In the genomic region with DNA sequence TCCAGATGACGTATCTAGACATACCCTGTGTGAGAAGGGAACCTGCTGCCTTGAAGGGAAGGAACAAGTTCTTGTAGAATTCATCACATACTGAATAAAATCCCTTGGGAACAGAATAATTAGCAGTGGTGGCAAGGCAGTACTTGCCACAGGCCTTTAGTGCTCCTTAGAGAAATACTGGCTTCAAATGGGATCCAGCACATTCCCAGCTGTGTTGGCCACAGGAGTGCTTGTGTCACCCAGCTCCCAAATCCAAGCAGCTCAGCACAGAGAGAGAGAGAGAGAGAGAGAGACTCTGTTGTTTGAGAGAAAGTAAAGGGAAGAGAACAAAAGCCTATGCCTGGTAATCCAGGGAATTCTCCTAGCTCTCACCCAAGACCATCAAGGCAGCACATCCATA, we compare ENCODE assay signal across 22 cellular contexts.
"Had no signal": no experiment of that assay in that cellular context is flagged by ENCODE, and none has a peak within 500 bp of the region (broad histone marks: within the 10 kb centered on the region; RNA-seq: fewer than 3 reads in every experiment).

No MANE protein-coding gene starts in this region.

- H3K4me3 ChIP-seq: body of pancreas, left lung, neural progenitor cell, tibial nerve had no signal

- H3K4me1 ChIP-seq: body of pancreas, left lung, neural progenitor cell had no signal

- H3K4me3 Mint-ChIP-seq: activated B cell treated with CpG ODN at 0.5 μM for 24 hours; activated CD4-positive, alpha-beta T cell treated with anti-CD3 and anti-CD28 coated beads for 36 hours; activated naive CD4-positive, alpha-beta T cell treated with anti-CD3 and anti-CD28 coated beads for 36 hours; activated T-cell treated with anti-CD3 and anti-CD28 coated beads, Interleukin-2, amount 50 U/mL, for 72 hours; dendritic cell treated with granulocyte-macrophage colony-stimulating factor and Interleukin-4, amounts not matched to agents 40 ng/mL and 50 ng/mL, for 4 days; naive thymus-derived CD8-positive, alpha-beta T cell; neural progenitor cell; stimulated activated naive CD8-positive, alpha-beta T cell treated with anti-CD3 and anti-CD28 coated beads, Interleukin-15, Interleukin-2, amounts not matched to agents 100 ng/mL and 50 ng/mL, for 24 hours; T-helper 1 cell treated with Interleukin-12 subunit alpha and Interleukin-12 subunit beta and Interleukin-4 antibody, amounts not matched to agents 30 μg/mL and 1 μg/mL, for 36 hours had no signal

- H3K27ac ChIP-seq: body of pancreas, left lung, neural progenitor cell, tibial nerve had no signal

- H3K4me1 Mint-ChIP-seq: activated B cell treated with CpG ODN at 0.5 μM for 24 hours; activated CD4-positive, alpha-beta T cell treated with anti-CD3 and anti-CD28 coated beads for 36 hours; naive thymus-derived CD8-positive, alpha-beta T cell had no signal

- H3K36me3 ChIP-seq: left lung, neural progenitor cell, tibial nerve had no signal

- H3K27me3 Mint-ChIP-seq: activated B cell treated with CpG ODN at 0.5 μM for 24 hours; activated CD4-positive, alpha-beta T cell treated with anti-CD3 and anti-CD28 coated beads for 36 hours; dendritic cell treated with granulocyte-macrophage colony-stimulating factor and Interleukin-4, amounts not matched to agents 40 ng/mL and 50 ng/mL, for 4 days; naive thymus-derived CD8-positive, alpha-beta T cell; progenitor cell of endocrine pancreas; stimulated activated naive CD8-positive, alpha-beta T cell treated with anti-CD3 and anti-CD28 coated beads, Interleukin-15, Interleukin-2, amounts not matched to agents 100 ng/mL and 50 ng/mL, for 24 hours had no signal

- DNase-seq: activated B cell treated with CpG ODN at 0.5 μM for 24 hours; activated CD4-positive, alpha-beta T cell treated with anti-CD3 and anti-CD28 coated beads for 36 hours; activated CD4-positive, alpha-beta T cell treated with anti-CD3 and anti-CD28 coated beads, Interleukin-2, amount 50 U/mL, for 4 hours; activated effector memory CD4-positive, alpha-beta T cell treated with Interleukin-2 at 50 U/mL for 16 hours; activated naive CD4-positive, alpha-beta T cell treated with anti-CD3 and anti-CD28 coated beads for 36 hours; activated T-cell treated with anti-CD3 and anti-CD28 coated beads, Interleukin-2, amount 50 U/mL, for 72 hours; amygdala; body of pancreas; effector CD4-positive, alpha-beta T cell; glutamatergic neuron; kidney glomerular epithelial cell; left lung; naive thymus-derived CD8-positive, alpha-beta T cell; stimulated activated CD4-positive, alpha-beta T cell treated with anti-CD3 and anti-CD28 coated beads, Interleukin-12 subunit alpha, Interleukin-12 subunit beta, amount 100 ng/mL, for 4 hours; stimulated activated CD4-positive, alpha-beta T cell treated with anti-CD3 and anti-CD28 coated beads, Interleukin-4, amount 100 ng/mL, for 4 hours; T1000 had no signal

- H3K36me3 Mint-ChIP-seq: naive thymus-derived CD8-positive, alpha-beta T cell; neural progenitor cell had no signal

- H3K27me3 ChIP-seq: body of pancreas, left lung, neural progenitor cell, tibial nerve had no signal

- ATAC-seq: activated CD4-positive, alpha-beta T cell treated with anti-CD3 and anti-CD28 coated beads for 36 hours; activated T-cell treated with anti-CD3 and anti-CD28 coated beads, Interleukin-2, amount 50 U/mL, for 72 hours; body of pancreas; naive thymus-derived CD8-positive, alpha-beta T cell had no signal

- H3K9me3 Mint-ChIP-seq: neural progenitor cell had no signal

- H3K27ac Mint-ChIP-seq: activated B cell treated with CpG ODN at 0.5 μM for 24 hours; activated CD4-positive, alpha-beta T cell treated with anti-CD3 and anti-CD28 coated beads for 36 hours; activated naive CD4-positive, alpha-beta T cell treated with anti-CD3 and anti-CD28 coated beads for 36 hours; activated T-cell treated with anti-CD3 and anti-CD28 coated beads, Interleukin-2, amount 50 U/mL, for 72 hours; dendritic cell treated with granulocyte-macrophage colony-stimulating factor and Interleukin-4, amounts not matched to agents 40 ng/mL and 50 ng/mL, for 4 days; naive thymus-derived CD8-positive, alpha-beta T cell; neural progenitor cell; progenitor cell of endocrine pancreas; stimulated activated naive CD8-positive, alpha-beta T cell treated with anti-CD3 and anti-CD28 coated beads, Interleukin-15, Interleukin-2, amounts not matched to agents 100 ng/mL and 50 ng/mL, for 24 hours; T-helper 1 cell treated with Interleukin-12 subunit alpha and Interleukin-12 subunit beta and Interleukin-4 antibody, amounts not matched to agents 30 μg/mL and 1 μg/mL, for 36 hours had no signal

- H3K9me3 ChIP-seq: body of pancreas had no signal
